Comparison of ENCODE assay signal across 9 cellular contexts in genomic region chr9:128321343-128321742, GRCh38. TPM values are rescaled to one million over a fixed set of nuclear protein-coding genes. Genes with fewer than 3 reads are reported as not detected.
A peak's percentile ranks its signal among the peaks of the same experiment; 100 is the strongest.
DNase-seq lines count a peak whose midpoint lies in the region; ATAC-seq and TF ChIP-seq lines count a peak whose summit lies in the region.
"Had no signal": no experiment of that assay in that cellular context is flagged by ENCODE, and none has a peak within 500 bp of the region (broad histone marks: within the 10 kb centered on the region; RNA-seq: fewer than 3 reads in every experiment).

No MANE protein-coding gene starts in this region.

- no peak for ATAC-seq in GM19023 (IDR thresholded peaks at IDR 0.05; ENCODE audit: unreplicated experiment)

- H2AFZ ChIP-seq in MM.1S (ENCODE audit: low read length): peak overlapping the region; percentile 84; the same call in 1 of the 2 replicates
- H2AFZ ChIP-seq in neural cell (ENCODE audit: low read depth, low read length): no peak overlapping the region

- no peaks in the 10 kb centered on the region for H3K36me3 ChIP-seq in MM.1S (replicated peaks; ENCODE audit: insufficient read depth, low read length)
- H3K36me3 ChIP-seq in neural cell (ENCODE audit: insufficient read depth, low read length): no peaks in the 10 kb centered on the region

- no peaks in the 10 kb centered on the region for H4K20me1 ChIP-seq in MM.1S (ENCODE audit: insufficient read depth, low read length)
- no peaks in the 10 kb centered on the region for H4K20me1 ChIP-seq in neural cell (ENCODE audit: insufficient read depth)

- peaks cover 11% of the 10 kb centered on the region for H3K4me1 ChIP-seq in MM.1S (ENCODE audit: low read length)

- peak overlapping the region; percentile 96 for H3K27ac ChIP-seq in C4-2B
- H3K27ac ChIP-seq in MM.1S (ENCODE audit: low read length): no peak overlapping the region
- no peak overlapping the region for H3K27ac ChIP-seq in coronary artery
- H3K27ac ChIP-seq in neural cell (ENCODE audit: low read length): no peak overlapping the region

- peak overlapping the region; percentile 53 for H3K4me2 ChIP-seq in MM.1S (ENCODE audit: low read depth, low read length)
- peak overlapping the region; percentile 94 for H3K4me2 ChIP-seq in neural cell (ENCODE audit: low read length)

- DNase-seq in MM.1S (no peak), coronary artery (ENCODE audit: low spot score) (no peak), HT-29 (ENCODE audit: low spot score) (no peak), CD1c-positive myeloid dendritic cell (ENCODE audit: extremely low spot score) (no peak)
- DNase-seq in stimulated activated CD4-positive, alpha-beta T cell treated with anti-CD3 and anti-CD28 coated beads, Interleukin-2, amount 100 ng/mL, for 24 hours: no peak
- DNase-seq: kidney had no signal

- H3K9ac ChIP-seq in MM.1S (ENCODE audit: low read length) (peak overlapping the region; percentile 88; the same call in 1 of the 2 replicates), neural cell (ENCODE audit: low read length) (peak overlapping the region; percentile 91)

- H3K9me3 ChIP-seq in MM.1S (replicated peaks; ENCODE audit: insufficient read depth, low read length) (no peaks in the 10 kb centered on the region), neural cell (ENCODE audit: low read length) (no peaks in the 10 kb centered on the region)

- no peak for TF ChIP-seq EP300 in neural cell (conservative IDR thresholded peaks at IDR 0.05; ENCODE audit: poor library complexity, severe bottlenecking)

- no peaks in the 10 kb centered on the region for H3K9me2 ChIP-seq in MM.1S (replicated peaks; ENCODE audit: insufficient read depth, low read length)
- H3K9me2 ChIP-seq in neural cell (ENCODE audit: insufficient read depth, low read length): no peaks in the 10 kb centered on the region

- TF ChIP-seq CTCF in C4-2B (conservative IDR thresholded peaks at IDR 0.05) (no peak), MM.1S (IDR thresholded peaks at IDR 0.05; ENCODE audit: low read length) (no peak), coronary artery (IDR thresholded peaks at IDR 0.05) (no peak), neural cell (IDR thresholded peaks at IDR 0.05; ENCODE audit: poor library complexity, severe bottlenecking) (no peak)

- H3K27me3 ChIP-seq in MM.1S (replicated peaks; ENCODE audit: insufficient read depth, low read length): no peaks in the 10 kb centered on the region
- H3K27me3 ChIP-seq in neural cell (ENCODE audit: insufficient read depth, low read depth, low read length): no peaks in the 10 kb centered on the region

- TF ChIP-seq RAD21 in neural cell (conservative IDR thresholded peaks at IDR 0.05): no peak

- H3K79me2 ChIP-seq in MM.1S (ENCODE audit: low read length) (peaks cover 47% of the 10 kb centered on the region), neural cell (replicated peaks; ENCODE audit: insufficient read depth, low read length) (peaks cover 26% of the 10 kb centered on the region)

- H3K4me3 ChIP-seq in MM.1S (ENCODE audit: low read length) (peak overlapping the region; percentile 84), coronary artery (peak overlapping the region; percentile 83), neural cell (ENCODE audit: low read length) (peak overlapping the region; percentile 80)

- H3F3A ChIP-seq in MM.1S (ENCODE audit: insufficient read depth, low read length) (peaks cover 11% of the 10 kb centered on the region), neural cell (ENCODE audit: insufficient read depth, low read length, poor library complexity, severe bottlenecking) (no peaks in the 10 kb centered on the region)

TF ChIP-seq in neural cell, 6 proteins besides CTCF, POLR2A, EP300 and RAD21:
- TF ChIP-seq SMC3 (conservative IDR thresholded peaks at IDR 0.05; ENCODE audit: poor library complexity): no peak
- TF ChIP-seq TAF1 (IDR thresholded peaks at IDR 0.05; ENCODE audit: low read depth): no peak
- TF ChIP-seq MXI1 (conservative IDR thresholded peaks at IDR 0.05; ENCODE audit: poor library complexity, severe bottlenecking): no peak
- no peak for TF ChIP-seq EZH2 (IDR thresholded peaks at IDR 0.05; ENCODE audit: borderline replicate concordance, insufficient read depth, low read length, poor library complexity, severe bottlenecking)
- no peak for TF ChIP-seq REST (IDR thresholded peaks at IDR 0.05; ENCODE audit: borderline replicate concordance)
- TF ChIP-seq POLR2AphosphoS5 (IDR thresholded peaks at IDR 0.05): no peak

RNA-seq across cellular contexts. Expression of gene TRUB2, which starts 0.9 kb away (rescaled TPM):
- polyA plus RNA-seq in neural cell: 22.3 and 31.0 TPM in 2 replicates
- 12.4 and 14.6 TPM in 2 replicates for polyA minus RNA-seq in neural cell
- total RNA-seq in HT-29 (2014; rRNA removed; shearing (Covaris generic)): 66.9 and 69.8 TPM in 2 replicates

RNA-seq across cellular contexts. Expression of gene COQ4, which starts 1.3 kb away (rescaled TPM):
- polyA plus RNA-seq in neural cell: 94.5 and 108 TPM in 2 replicates
- 42.8 and 49.9 TPM in 2 replicates for polyA minus RNA-seq in neural cell
- 71.3 and 76.1 TPM in 2 replicates for total RNA-seq in HT-29 (2014; rRNA removed; shearing (Covaris generic))

RNA-seq across cellular contexts. Expression of gene SLC27A4, which starts 19.0 kb away (rescaled TPM):
- polyA plus RNA-seq in neural cell: 31.6 and 34.2 TPM in 2 replicates
- 35.8 and 43.8 TPM in 2 replicates for polyA minus RNA-seq in neural cell
- 34.9 and 38.2 TPM in 2 replicates for total RNA-seq in HT-29 (2014; rRNA removed; shearing (Covaris generic))

RNA-seq across cellular contexts. Expression of gene SWI5, which starts 45.3 kb away (rescaled TPM):
- polyA plus RNA-seq in neural cell: 43.0 and 67.1 TPM in 2 replicates
- polyA minus RNA-seq in neural cell: 11.0 and 16.1 TPM in 2 replicates
- 51.4 and 52.6 TPM in 2 replicates for total RNA-seq in HT-29 (2014; rRNA removed; shearing (Covaris generic))

RNA-seq across cellular contexts. Expression of gene GOLGA2, which starts 45.5 kb away (rescaled TPM):
- 44.3 and 46.3 TPM in 2 replicates for polyA plus RNA-seq in neural cell
- 65.1 and 65.7 TPM in 2 replicates for polyA minus RNA-seq in neural cell
- total RNA-seq in HT-29 (2014; rRNA removed; shearing (Covaris generic)): 59.0 and 63.4 TPM in 2 replicates
